Comparison of ENCODE assay signal across 8 cellular contexts in genomic region chr1:100950776-100951175, GRCh38. TPM values are rescaled to one million over a fixed set of nuclear protein-coding genes. Genes with fewer than 3 reads are reported as not detected.
DNase-seq lines count a peak whose midpoint lies in the region; ATAC-seq and TF ChIP-seq lines count a peak whose summit lies in the region.

No MANE protein-coding gene starts in this region.

- H3K4me1 Mint-ChIP-seq in central memory CD8-positive, alpha-beta T cell, result peaks cover 61% of the 10 kb centered on the region

- TF ChIP-seq POLR2A in erythroblast (IDR thresholded peaks at IDR 0.05; ENCODE audit: low read length), result no peak

- no peak for ATAC-seq in central memory CD8-positive, alpha-beta T cell (replicated peaks; ENCODE audit: extremely low read depth, poor library complexity, severe bottlenecking)

- no peak overlapping the region for H3K4me3 Mint-ChIP-seq in central memory CD8-positive, alpha-beta T cell

- H3K27ac Mint-ChIP-seq in central memory CD8-positive, alpha-beta T cell (ENCODE audit: low read depth), result peak overlapping the region; percentile 91

- peaks cover 36% of the 10 kb centered on the region for H3K9me3 Mint-ChIP-seq in central memory CD8-positive, alpha-beta T cell

- peak; percentile 7 for DNase-seq in Daoy (ENCODE audit: low read depth)
- peak; percentile 90 for DNase-seq in LHCN-M2 (ENCODE audit: low read depth)
- no peak for DNase-seq in central memory CD8-positive, alpha-beta T cell (ENCODE audit: low spot score in 2 of 2)
- peak; percentile 83 for DNase-seq in myocyte (ENCODE audit: low read depth)
- no peak for DNase-seq in stimulated activated CD4-positive, alpha-beta T cell treated with anti-CD3 and anti-CD28 coated beads, Interleukin-4, amount 100 ng/mL, for 1 hour
- no peak for DNase-seq in SHP77 treated with DMSO at 0.1 percent for 48 hours (lab: John Stamatoyannopoulos, UW)
- no peak for DNase-seq in erythroblast (lab: John Stamatoyannopoulos, UW)
- DNase-seq in Kasumi-1 (lab: John Stamatoyannopoulos, UW), result no peak

- H3K27me3 Mint-ChIP-seq in central memory CD8-positive, alpha-beta T cell, result no peaks in the 10 kb centered on the region

- peaks cover 13% of the 10 kb centered on the region for H3K36me3 Mint-ChIP-seq in central memory CD8-positive, alpha-beta T cell (ENCODE audit: insufficient read depth)

RNA-seq across cellular contexts. Expression of gene SLC30A7, which starts 54.9 kb away (rescaled TPM):
- total RNA-seq in Daoy (2014; rRNA removed; shearing (Covaris generic)), result 69.5 and 70.4 TPM in 2 replicates
- total RNA-seq in LHCN-M2 (2014; rRNA removed) (35.2 and 39.6 TPM in 2 replicates), myocyte (18.3 and 26.8 TPM in 2 replicates)
- polyA plus RNA-seq in LHCN-M2 (2012), result 6.4 TPM
- 8.7 TPM for polyA plus RNA-seq in myocyte (2012)

RNA-seq across cellular contexts. Expression of gene EXTL2, which starts 56.1 kb away (rescaled TPM):
- total RNA-seq in Daoy (2014; rRNA removed; shearing (Covaris generic)), result 26.3 and 29.3 TPM in 2 replicates
- total RNA-seq in LHCN-M2 (2014; rRNA removed) (35.0 and 37.5 TPM in 2 replicates), myocyte (20.1 and 27.6 TPM in 2 replicates)
- polyA plus RNA-seq in LHCN-M2 (2012), result 11.0 TPM
- polyA plus RNA-seq in myocyte (2012), result 19.3 TPM

Comparison
In these comparisons a context has a peak if more than half of its experiments do, and no peak if none do; other contexts are left out.
1. DNase-seq: peak in Daoy (single experiment), LHCN-M2 (single experiment) and myocyte (single experiment); none in central memory CD8-positive, alpha-beta T cell (0 of 2), stimulated activated CD4-positive, alpha-beta T cell treated with anti-CD3 and anti-CD28 coated beads, Interleukin-4, amount 100 ng/mL, for 1 hour (single experiment), SHP77 treated with DMSO at 0.1 percent for 48 hours (single experiment), erythroblast (0 of 2) and Kasumi-1 (0 of 2).